In genomic region chr10:87865201-87866025, GRCh38 we compare ENCODE assay signal across 9 cellular contexts. TPM values are rescaled to one million over a fixed set of nuclear protein-coding genes. Genes with fewer than 3 reads are reported as not detected.
A peak's percentile ranks its signal among the peaks of the same experiment; 100 is the strongest.
DNase-seq lines count a peak whose midpoint lies in the region; ATAC-seq, FAIRE-seq and TF ChIP-seq lines count a peak whose summit lies in the region.
"Had no signal": no experiment of that assay in that cellular context is flagged by ENCODE, and none has a peak within 500 bp of the region (broad histone marks: within the 10 kb centered on the region; RNA-seq: fewer than 3 reads in every experiment).

No MANE protein-coding gene starts in this region.

- TSS peak; percentile 59 for BruUV-seq in Panc1 (replicated peaks; lab: Mats Ljungman, UMichigan)

- H3K27ac ChIP-seq in Panc1 (ENCODE audit: low read length), result peak overlapping the region; percentile 81
- peak overlapping the region; percentile 96 to 99 (median 98) for H3K27ac ChIP-seq in esophagus squamous epithelium

- in situ Hi-C loops in Panc1 (cut with HindIII; ENCODE audit: low pct_unique_long_range_greater_than_20kb, low sequenced_read_pairs), result no loop called here

- H3K36me3 ChIP-seq in Panc1 (ENCODE audit: control insufficient read depth, insufficient read depth, low read length) (peaks cover 5% of the 10 kb centered on the region), esophagus squamous epithelium (no peaks in the 10 kb centered on the region)

- H3K4me1 ChIP-seq in Panc1 (ENCODE audit: control insufficient read depth, insufficient read depth, low read length) (peaks cover 28% of the 10 kb centered on the region), esophagus squamous epithelium (peaks cover 11 to 49% (median 16%) of the 10 kb centered on the region in 3 donors)

- ATAC-seq in Panc1, result no peak

- peak; percentile 53 for FAIRE-seq in GM12892 (lab: Jason Lieb, UNC)
- FAIRE-seq: TTC549 had no signal

- intact Hi-C loops in Panc1 (cut with micrococcal nuclease; ENCODE audit: unreplicated experiment), result loop anchor here (5.0 kb wide), 1 partner anchor 92 kb away; no protein-coding TSS in a partner anchor
- intact Hi-C loops in esophagus squamous epithelium (cut with DNase I), result loop anchor here (10.0 kb wide), 1 partner anchor 689 kb away; no protein-coding TSS in a partner anchor

- H3K9me3 ChIP-seq in Panc1 (ENCODE audit: control insufficient read depth, insufficient read depth, low read depth, low read length) (no peaks in the 10 kb centered on the region), esophagus squamous epithelium (no peaks in the 10 kb centered on the region)

- POLR2A ChIA-PET in Panc1 (lab: Charles Lee), result no interaction called here

- TF ChIP-seq POLR2A in GM12892 (IDR thresholded peaks at IDR 0.05; ENCODE audit: low read depth, low read length) (no peak), esophagus squamous epithelium (IDR thresholded peaks at IDR 0.05) (no peak)

- H3K27me3 ChIP-seq in Panc1 (ENCODE audit: control insufficient read depth, insufficient read depth, low read length), result no peaks in the 10 kb centered on the region
- no peaks in the 10 kb centered on the region for H3K27me3 ChIP-seq in esophagus squamous epithelium

- WGBS in esophagus squamous epithelium, 2 donors, result 3 to 4% methylated on average over 6 of the region's 6 CpGs

- H3K4me3 ChIP-seq in Panc1 (ENCODE audit: low read depth in 2 of 2, low read length in 2 of 2), result peak overlapping the region; percentile 67 to 81
- H3K4me3 ChIP-seq in esophagus squamous epithelium, result peak overlapping the region; percentile 69 to 97 (median 92)
- peak overlapping the region; percentile 92 for H3K4me3 ChIP-seq in retinal pigment epithelial cell (ENCODE audit: low read length)

- TF ChIP-seq CTCF in Panc1 (IDR thresholded peaks at IDR 0.05) (no peak), esophagus squamous epithelium (IDR thresholded peaks at IDR 0.05) (no peak), retinal pigment epithelial cell (conservative IDR thresholded peaks at IDR 0.05; ENCODE audit: low read depth, low read length) (no peak)

- DNase-seq in GM12892 (ENCODE audit: insufficient read length), result no peak
- no peak for DNase-seq in Panc1 (ENCODE audit: low read depth, low spot score)
- no peak for DNase-seq in esophagus squamous epithelium (lab: John Stamatoyannopoulos, UW)
- DNase-seq in retinal pigment epithelial cell (ENCODE audit: low read depth), result no peak
- DNase-seq in AML-193 (lab: John Stamatoyannopoulos, UW), result no peak
- DNase-seq in activated gamma-delta T cell (lab: John Stamatoyannopoulos, UW), result no peak
- no peak for DNase-seq in activated CD8-positive, alpha-beta memory T cell treated with anti-CD3 and anti-CD28 coated beads, Interleukin-2, amount 50 U/mL, for 48 hours
- DNase-seq in NCI-H146 (lab: John Stamatoyannopoulos, UW), result no peak

- CTCF ChIA-PET in Panc1 (lab: Charles Lee), result interaction anchor here (0.6 kb wide), 1 partner anchor 53 kb away, joined by 3 read pairs; no protein-coding TSS in a partner anchor

RNA-seq across cellular contexts. Expression of gene PTEN, which starts 2.0 kb away (rescaled TPM):
- 101 TPM for polyA plus RNA-seq in GM12892 (2012; ENCODE audit: missing spikeins)
- total RNA-seq in Panc1 (2021; ENCODE audit: unreplicated experiment) (88.9 TPM), esophagus squamous epithelium (100 to 1,000 TPM in 1 of 4 donors, 10 to 100 TPM in 3; 27.9 to 131 (median 68.1) TPM)
- 30.9 TPM for polyA plus RNA-seq in Panc1 (2012; ENCODE audit: insufficient read length)

RNA-seq across cellular contexts. Expression of gene KLLN, which starts 2.1 kb away (rescaled TPM):
- 2.0 TPM for polyA plus RNA-seq in GM12892 (2012; ENCODE audit: missing spikeins)
- total RNA-seq in Panc1 (2021; ENCODE audit: unreplicated experiment) (1.3 TPM), esophagus squamous epithelium (under 1 TPM; 0.11 to 0.91 (median 0.40) TPM)
- 0.67 TPM for polyA plus RNA-seq in Panc1 (2012; ENCODE audit: insufficient read length)

RNA-seq across cellular contexts. Expression of gene ATAD1, which starts 47.4 kb away (rescaled TPM):
- 33.6 TPM for polyA plus RNA-seq in GM12892 (2012; ENCODE audit: missing spikeins)
- total RNA-seq in Panc1 (2021; ENCODE audit: unreplicated experiment) (62.0 TPM), esophagus squamous epithelium (10 to 100 TPM; 22.3 to 30.1 (median 26.2) TPM)
- polyA plus RNA-seq in Panc1 (2012; ENCODE audit: insufficient read length), result 21.1 TPM
